Comparison of ENCODE assay signal across 16 cellular contexts in the genomic region with DNA sequence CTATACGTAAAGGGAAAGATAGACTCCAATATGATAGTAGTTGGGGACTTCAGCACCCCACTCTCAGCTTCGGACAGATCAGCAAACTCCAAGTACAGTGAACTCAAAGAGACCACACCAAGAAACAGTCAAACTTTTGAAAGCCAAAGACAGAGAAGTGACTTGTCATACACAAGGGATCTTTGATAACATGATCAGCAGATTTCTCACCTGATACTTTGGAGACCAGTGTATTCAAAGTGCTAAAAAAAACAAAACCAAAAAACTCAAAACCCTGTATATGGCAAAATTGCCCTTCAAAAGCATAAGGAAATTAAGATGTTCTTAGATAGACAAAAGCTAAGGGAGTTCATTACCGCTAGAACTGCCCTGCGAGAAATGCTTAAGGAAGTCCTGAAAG. TPM values are rescaled to one million over a fixed set of nuclear protein-coding genes. Genes with fewer than 3 reads are reported as not detected.
DNase-seq lines count a peak whose midpoint lies in the region; ATAC-seq and TF ChIP-seq lines count a peak whose summit lies in the region.
"Had no signal": no experiment of that assay in that cellular context is flagged by ENCODE, and none has a peak within 500 bp of the region (broad histone marks: within the 10 kb centered on the region; RNA-seq: fewer than 3 reads in every experiment).

No MANE protein-coding gene starts in this region.

- no peaks in the 10 kb centered on the region for H3K27me3 ChIP-seq in CD4-positive, alpha-beta T cell (ENCODE audit: control insufficient read depth, insufficient read depth, low read length)
- H3K27me3 ChIP-seq: BLaER1 had no signal

- no peaks in the 10 kb centered on the region for H3K9me3 ChIP-seq in CD4-positive, alpha-beta T cell (ENCODE audit: control insufficient read depth, low read length)

- H3K4me3 Mint-ChIP-seq in activated naive CD4-positive, alpha-beta T cell treated with anti-CD3 and anti-CD28 coated beads, Interleukin-2, amount 50 U/mL, for 24 hours = no peak overlapping the region
- H3K4me3 Mint-ChIP-seq in CD4-positive, alpha-beta T cell = no peak overlapping the region
- H3K4me3 Mint-ChIP-seq in IgD-negative memory B cell = no peak overlapping the region
- peak overlapping the region in 1 of 8 donors; percentile 29 for H3K4me3 Mint-ChIP-seq in naive B cell
- H3K4me3 Mint-ChIP-seq: CD14-positive monocyte, H9 had no signal

- ATAC-seq in CD4-positive, alpha-beta T cell (ENCODE audit: poor library complexity) = no peak
- ATAC-seq in naive B cell (ENCODE audit: low read depth in 2 of 2) = no peak
- ATAC-seq in HG02763 (IDR thresholded peaks at IDR 0.05; ENCODE audit: unreplicated experiment) = no peak
- no peak for ATAC-seq in HG03378 (IDR thresholded peaks at IDR 0.05; ENCODE audit: unreplicated experiment)
- ATAC-seq: A549, HepG2 had no signal

- DNase-seq in activated naive CD4-positive, alpha-beta T cell treated with anti-CD3 and anti-CD28 coated beads, Interleukin-2, amount 50 U/mL, for 16 hours = no peak
- no peak for DNase-seq in CD4-positive, alpha-beta T cell
- DNase-seq in naive B cell (no peak), A172 (ENCODE audit: low spot score) (no peak)
- DNase-seq: AML-193, Caco-2, H9 had no signal

- POLR2A ChIA-PET in CD4-positive, alpha-beta T cell (lab: Charles Lee) = interaction anchor here (1.7 kb wide), 1 partner anchor 9 kb away, joined by 9 read pairs; the partner anchor contains the start of gene IFNAR1

- H3K27ac ChIP-seq in CD4-positive, alpha-beta T cell (ENCODE audit: low read depth, low read length) = no peak overlapping the region
- H3K27ac ChIP-seq: A549, BLaER1, KMS-11 had no signal

- peak overlapping the region; percentile 79 for H3K27ac Mint-ChIP-seq in activated naive CD4-positive, alpha-beta T cell treated with anti-CD3 and anti-CD28 coated beads, Interleukin-2, amount 50 U/mL, for 24 hours
- H3K27ac Mint-ChIP-seq in CD4-positive, alpha-beta T cell = peak overlapping the region; percentile 1
- H3K27ac Mint-ChIP-seq in IgD-negative memory B cell (peak overlapping the region in 2 of 3 donors; percentile 31 to 43), naive B cell (peak overlapping the region in 4 of 6 donors; percentile 47 to 80 (median 63))
- H3K27ac Mint-ChIP-seq: H9 had no signal

- H3K27me3 Mint-ChIP-seq in activated naive CD4-positive, alpha-beta T cell treated with anti-CD3 and anti-CD28 coated beads, Interleukin-2, amount 50 U/mL, for 24 hours = no peaks in the 10 kb centered on the region
- H3K27me3 Mint-ChIP-seq in CD4-positive, alpha-beta T cell = no peaks in the 10 kb centered on the region
- H3K27me3 Mint-ChIP-seq in IgD-negative memory B cell (no peaks in the 10 kb centered on the region), naive B cell (no peaks in the 10 kb centered on the region)

- CTCF ChIA-PET in CD4-positive, alpha-beta T cell (lab: Charles Lee) = no interaction called here

- TF ChIP-seq CTCF in CD4-positive, alpha-beta T cell (IDR thresholded peaks at IDR 0.05) = no peak

- peaks cover 14% of the 10 kb centered on the region for H3K9me3 Mint-ChIP-seq in activated naive CD4-positive, alpha-beta T cell treated with anti-CD3 and anti-CD28 coated beads, Interleukin-2, amount 50 U/mL, for 24 hours
- H3K9me3 Mint-ChIP-seq in CD4-positive, alpha-beta T cell = peaks cover 10% of the 10 kb centered on the region
- H3K9me3 Mint-ChIP-seq in IgD-negative memory B cell (peaks cover 0 to 7% (median 0%) of the 10 kb centered on the region in 3 donors), naive B cell (peaks cover 0 to 13% (median 9%) of the 10 kb centered on the region in 7 donors)

- peaks cover 17% of the 10 kb centered on the region for H3K36me3 Mint-ChIP-seq in activated naive CD4-positive, alpha-beta T cell treated with anti-CD3 and anti-CD28 coated beads, Interleukin-2, amount 50 U/mL, for 24 hours
- H3K36me3 Mint-ChIP-seq in CD4-positive, alpha-beta T cell (ENCODE audit: low read depth) = peaks cover 67% of the 10 kb centered on the region
- H3K36me3 Mint-ChIP-seq in IgD-negative memory B cell (peaks cover 11% of the 10 kb centered on the region), naive B cell (peaks cover 17 to 23% of the 10 kb centered on the region in 2 donors)

- peaks cover 60% of the 10 kb centered on the region for H3K4me1 Mint-ChIP-seq in activated naive CD4-positive, alpha-beta T cell treated with anti-CD3 and anti-CD28 coated beads, Interleukin-2, amount 50 U/mL, for 24 hours
- H3K4me1 Mint-ChIP-seq in CD4-positive, alpha-beta T cell (ENCODE audit: low read depth) = peaks cover 47% of the 10 kb centered on the region
- H3K4me1 Mint-ChIP-seq in IgD-negative memory B cell = peaks cover 37 to 56% (median 46%) of the 10 kb centered on the region in 3 donors
- peaks cover 51 to 75% (median 58%) of the 10 kb centered on the region in 3 donors for H3K4me1 Mint-ChIP-seq in naive B cell
- H3K4me1 Mint-ChIP-seq: H9 had no signal

- intact Hi-C loops in CD4-positive, alpha-beta T cell (cut with DNase I, micrococcal nuclease) = no loop called here

RNA-seq across cellular contexts. Expression of gene IFNAR1, which starts 9.4 kb away (rescaled TPM):
- 10 to 100 TPM; 20.4 to 26.8 TPM for total RNA-seq in CD4-positive, alpha-beta T cell
- polyA plus RNA-seq in IgD-negative memory B cell = 93.6 TPM
- 100 to 1,000 TPM in 5 of 6 donors, 10 to 100 TPM in 1; 99.7 to 142 (median 126) TPM for polyA plus RNA-seq in naive B cell (ENCODE audit: low read depth in 6 of 6)
- total RNA-seq in A172 (2014; rRNA removed; shearing (Covaris generic)) = 15.7 and 20.5 TPM in 2 replicates

Comparison
In these comparisons a context has a peak if more than half of its experiments do, and no peak if none do; other contexts are left out.
1. H3K27ac Mint-ChIP-seq: peak in every context shown above with its lines; median percentile 79 in activated naive CD4-positive, alpha-beta T cell treated with anti-CD3 and anti-CD28 coated beads, Interleukin-2, amount 50 U/mL, for 24 hours; 63 in naive B cell; 37 in IgD-negative memory B cell; 1 in CD4-positive, alpha-beta T cell.